ENCODE assay signal across 8 cellular contexts in the genomic region with DNA sequence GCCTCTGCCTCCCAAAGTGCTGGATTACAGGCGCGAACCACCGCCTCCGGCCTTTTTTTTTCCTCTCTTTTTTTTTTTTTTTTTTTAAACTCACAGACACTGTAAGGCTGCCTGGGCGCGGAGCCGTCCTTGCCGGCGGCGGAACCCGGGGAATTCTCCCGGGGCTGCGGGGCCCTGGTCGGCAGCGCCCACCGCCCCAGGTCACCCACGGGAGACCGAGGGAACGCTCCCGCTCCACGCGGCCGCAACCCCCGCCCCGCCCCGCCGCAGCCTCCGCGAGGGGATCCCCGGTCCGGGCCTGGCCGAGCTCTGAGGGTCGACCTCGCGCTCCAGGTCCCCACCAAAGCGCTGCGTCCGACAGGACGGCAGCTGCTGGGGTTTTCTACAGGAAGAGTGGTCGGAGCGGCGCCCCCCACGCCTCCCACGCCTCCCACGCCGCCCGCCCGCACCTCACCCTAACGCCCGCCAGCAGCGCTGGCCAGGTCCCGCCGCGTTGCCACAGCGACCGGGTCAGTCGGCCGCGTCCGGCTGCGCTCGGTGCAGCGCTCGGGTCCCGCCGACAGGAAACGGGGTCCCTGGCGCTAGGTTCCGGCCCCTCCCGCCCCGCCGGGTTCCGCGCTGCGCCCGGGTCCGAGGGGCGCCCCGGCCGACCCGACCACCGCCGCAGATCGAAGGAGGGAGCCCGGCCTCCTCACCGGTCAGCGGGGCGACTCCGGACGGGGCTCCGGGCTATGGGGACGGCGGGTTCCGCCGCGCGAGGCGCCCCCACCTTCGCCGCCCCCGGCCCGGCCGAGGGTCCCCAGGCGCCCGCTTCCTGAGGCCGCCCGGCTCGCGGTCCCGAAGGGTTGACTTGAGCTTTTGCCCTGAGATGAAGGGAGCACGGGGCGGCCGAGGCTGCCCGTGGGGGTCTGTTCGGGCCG. TPM values are rescaled to one million over a fixed set of nuclear protein-coding genes. Genes with fewer than 3 reads are reported as not detected.
DNase-seq lines count a peak whose midpoint lies in the region; ATAC-seq and TF ChIP-seq lines count a peak whose summit lies in the region.

A gene with protein sequence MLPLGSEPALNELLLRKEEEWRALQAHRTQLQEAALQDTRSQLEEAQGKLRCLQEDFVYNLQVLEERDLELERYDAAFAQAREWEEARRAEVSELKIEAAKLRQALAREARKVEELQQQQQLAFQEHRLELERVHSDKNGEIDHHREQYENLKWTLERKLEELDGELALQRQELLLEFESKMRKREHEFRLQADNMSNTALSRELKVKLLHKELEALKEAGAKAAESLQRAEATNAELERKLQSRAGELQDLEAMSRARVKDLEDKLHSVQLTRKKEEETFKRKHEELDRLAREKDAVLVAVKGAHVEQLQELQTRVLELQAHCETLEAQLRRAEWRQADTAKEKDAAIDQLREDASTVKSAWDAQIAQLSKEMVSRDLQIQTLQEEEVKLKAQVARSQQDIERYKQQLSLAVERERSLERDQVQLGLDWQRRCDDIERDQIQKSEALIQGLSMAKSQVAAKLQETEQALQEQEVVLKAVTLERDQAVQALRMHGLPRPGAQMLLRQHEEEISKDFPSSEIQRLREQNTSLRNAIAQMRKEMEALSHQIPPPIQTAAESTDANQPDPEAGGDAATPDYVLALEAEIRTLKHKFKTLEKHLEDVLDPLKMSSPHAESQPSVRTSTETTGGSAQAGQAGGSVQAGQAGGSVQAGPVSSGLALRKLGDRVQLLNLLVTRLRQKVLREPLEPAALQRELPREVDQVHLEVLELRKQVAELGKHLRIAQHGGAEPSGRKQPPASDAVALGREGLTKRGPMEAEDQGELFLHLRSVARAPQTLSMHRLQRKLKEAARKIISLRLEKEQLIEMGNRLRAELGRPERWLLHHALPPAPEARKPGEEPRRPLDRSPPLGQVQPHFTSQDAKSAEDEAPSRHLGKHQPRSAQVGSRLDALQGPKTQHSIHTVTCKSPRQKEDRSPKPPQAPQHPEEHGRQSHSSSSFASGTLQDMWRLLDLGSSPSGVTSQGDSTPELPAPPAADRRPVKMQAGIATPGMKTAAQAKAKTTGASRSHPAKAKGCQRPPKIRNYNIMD (minus strand): TSS at position 512 of the 920 bp plus-strand sequence. CDS start 10,898 bp downstream, outside the sequence.

- intact Hi-C loops in activated CD8-positive, alpha-beta T cell treated with anti-CD3 and anti-CD28 coated beads for 36 hours (cut with micrococcal nuclease), result no loop called here

- H3K4me1 Mint-ChIP-seq in activated CD8-positive, alpha-beta T cell treated with anti-CD3 and anti-CD28 coated beads for 36 hours (ENCODE audit: low read depth), result peaks cover 43% of the 10 kb centered on the region
- H3K4me1 Mint-ChIP-seq in endodermal cell, result peaks cover 5% of the 10 kb centered on the region

- peak within 1 kb of the TSS; percentile 97 for H2BK5ac ChIP-seq in mesenchymal stem cell (ENCODE audit: low read depth, low read length, poor library complexity, severe bottlenecking)

- peak within 1 kb of the TSS; percentile 75 for H3K4me3 Mint-ChIP-seq in activated CD8-positive, alpha-beta T cell treated with anti-CD3 and anti-CD28 coated beads for 36 hours
- peak within 1 kb of the TSS; percentile 59 for H3K4me3 Mint-ChIP-seq in endodermal cell

- no peaks in the 10 kb centered on the region for H3K27me3 ChIP-seq in endodermal cell (ENCODE audit: control insufficient read depth, insufficient read depth, low read length, poor library complexity, severe bottlenecking)
- H3K27me3 ChIP-seq in mesenchymal stem cell (ENCODE audit: control insufficient read depth in 1 of 2, insufficient read depth in 1 of 2, low read length in 2 of 2), result no peaks in the 10 kb centered on the region

- H3K36me3 ChIP-seq in endodermal cell (ENCODE audit: control insufficient read depth, insufficient read depth, low read length), result no peaks in the 10 kb centered on the region
- H3K36me3 ChIP-seq in mesenchymal stem cell (ENCODE audit: control insufficient read depth in 1 of 2, insufficient read depth in 2 of 2, low read depth in 1 of 2, low read length in 2 of 2), result peaks cover 0 to 2% of the 10 kb centered on the region in 2 experiments

- H3K9me3 ChIP-seq in endodermal cell (ENCODE audit: control insufficient read depth, low read length) (no peaks in the 10 kb centered on the region), mesenchymal stem cell (ENCODE audit: control insufficient read depth, low read length) (no peaks in the 10 kb centered on the region)

- peak within 1 kb of the TSS; percentile 66 for H3K9ac ChIP-seq in endodermal cell (ENCODE audit: extremely low read depth, low read length, poor library complexity, severe bottlenecking)
- peak within 1 kb of the TSS; percentile 86 for H3K9ac ChIP-seq in mesenchymal stem cell (ENCODE audit: low read length)

- peak within 1 kb of the TSS; percentile 92 for H2AFZ ChIP-seq in mesenchymal stem cell (ENCODE audit: low read depth, low read length)

- peak within 1 kb of the TSS; percentile 100 for H2BK120ac ChIP-seq in mesenchymal stem cell (ENCODE audit: low read depth, low read length)

- in situ Hi-C loops in GM13976 (cut with MboI; ENCODE audit: low sequenced_read_pairs, unreplicated experiment), result no loop called here

- H3K27ac ChIP-seq in 22Rv1, result peak within 1 kb of the TSS; percentile 74
- H3K27ac ChIP-seq in endodermal cell (ENCODE audit: low read depth, low read length), result no peak within 1 kb of the TSS
- no peak within 1 kb of the TSS for H3K27ac ChIP-seq in mesenchymal stem cell (ENCODE audit: low read length, poor library complexity, severe bottlenecking)

- H3K27ac Mint-ChIP-seq in activated CD8-positive, alpha-beta T cell treated with anti-CD3 and anti-CD28 coated beads for 36 hours, result peak within 1 kb of the TSS; percentile 88
- H3K27ac Mint-ChIP-seq in endodermal cell, result no peak within 1 kb of the TSS

- H3K27me3 Mint-ChIP-seq in activated CD8-positive, alpha-beta T cell treated with anti-CD3 and anti-CD28 coated beads for 36 hours, result no peaks in the 10 kb centered on the region
- H3K27me3 Mint-ChIP-seq in endodermal cell (ENCODE audit: insufficient read depth), result peaks cover 15% of the 10 kb centered on the region

- 1% methylated on average over 23 to 116 of the region's 116 CpGs for WGBS in endodermal cell (ENCODE audit: insufficient coverage in 1 of 2, insufficient read length in 1 of 2), 2 experiments
- whole genome bisulfite sequencing in mesenchymal stem cell, result 1% methylated on average over 83 of the region's 116 CpGs

- H3K4me2 ChIP-seq in mesenchymal stem cell (ENCODE audit: low read length, poor library complexity, severe bottlenecking), result peak within 1 kb of the TSS; percentile 94

- peaks cover 17% of the 10 kb centered on the region for H3K79me1 ChIP-seq in mesenchymal stem cell (replicated peaks; ENCODE audit: low read length, poor library complexity, severe bottlenecking)

- no peaks in the 10 kb centered on the region for H3K9me3 Mint-ChIP-seq in activated CD8-positive, alpha-beta T cell treated with anti-CD3 and anti-CD28 coated beads for 36 hours
- H3K9me3 Mint-ChIP-seq in endodermal cell, result no peaks in the 10 kb centered on the region

- H3K14ac ChIP-seq in mesenchymal stem cell (ENCODE audit: low read length in 2 of 2), result peak within 1 kb of the TSS; percentile 38 to 57

- peaks cover 3% of the 10 kb centered on the region for H3K36me3 Mint-ChIP-seq in activated CD8-positive, alpha-beta T cell treated with anti-CD3 and anti-CD28 coated beads for 36 hours (ENCODE audit: low read depth)
- no peaks in the 10 kb centered on the region for H3K36me3 Mint-ChIP-seq in endodermal cell (ENCODE audit: low read depth)

- H3K18ac ChIP-seq in mesenchymal stem cell (ENCODE audit: low read depth in 1 of 2, low read length in 2 of 2), result peak within 1 kb of the TSS; percentile 93 to 99

- peak; percentile 73 for ATAC-seq in HG02885 (IDR thresholded peaks at IDR 0.05; ENCODE audit: poor library complexity, unreplicated experiment)
- peak; percentile 76 for ATAC-seq in activated CD8-positive, alpha-beta T cell treated with anti-CD3 and anti-CD28 coated beads for 36 hours

- peak within 1 kb of the TSS; percentile 99 for H4K91ac ChIP-seq in mesenchymal stem cell (ENCODE audit: low read length)

- no peak within 1 kb of the TSS for H2AK5ac ChIP-seq in mesenchymal stem cell (ENCODE audit: low read length, severe bottlenecking)

- H2BK15ac ChIP-seq in mesenchymal stem cell (ENCODE audit: low read depth, poor library complexity, severe bottlenecking), result peak within 1 kb of the TSS; percentile 96

- peak; percentile 97 for DNase-seq in GM13976 (ENCODE audit: low spot score)
- peak; percentile 80 for DNase-seq in NCI-H226
- DNase-seq in activated CD8-positive, alpha-beta T cell treated with anti-CD3 and anti-CD28 coated beads for 36 hours, result peak; percentile 76
- peak; percentile 93 for DNase-seq in endodermal cell
- DNase-seq in mesenchymal stem cell, result peak; percentile 83
- peak; percentile 59 for DNase-seq in stimulated activated CD8-positive, alpha-beta memory T cell treated with anti-CD3 and anti-CD28 coated beads, Interleukin-7, amount 100 ng/mL, for 24 hours (ENCODE audit: low read depth)

- POLR2A ChIA-PET in activated CD8-positive, alpha-beta T cell treated with anti-CD3 and anti-CD28 coated beads for 36 hours (lab: Charles Lee), result interaction anchor here (0.6 to 3.2 kb wide), 9 partner anchors 10 to 108 kb away, joined by 3 to 13 read pairs (median 4); partner anchors contain the start of gene SLC16A3

- peak within 1 kb of the TSS; percentile 96 to 98 for H3K4ac ChIP-seq in mesenchymal stem cell (ENCODE audit: low read depth in 1 of 2, low read length in 2 of 2)

- TF ChIP-seq CTCF in 22Rv1 (IDR thresholded peaks at IDR 0.05) (no peak), GM13976 (IDR thresholded peaks at IDR 0.05; ENCODE audit: borderline replicate concordance, control extremely low read depth, extremely low read depth, insufficient read depth, missing control alignments) (no peak), endodermal cell (conservative IDR thresholded peaks at IDR 0.05) (no peak)
- TF ChIP-seq CTCF in activated CD8-positive, alpha-beta T cell treated with anti-CD3 and anti-CD28 coated beads for 36 hours (IDR thresholded peaks at IDR 0.05), result no peak

- H4K8ac ChIP-seq in mesenchymal stem cell (ENCODE audit: low read length), result peak within 1 kb of the TSS; percentile 89

- CTCF ChIA-PET in activated CD8-positive, alpha-beta T cell treated with anti-CD3 and anti-CD28 coated beads for 36 hours (lab: Charles Lee), result interaction anchor here (0.7 to 1.8 kb wide), 4 partner anchors 10 to 26 kb away, joined by 3 to 5 read pairs (median 4); no protein-coding TSS in a partner anchor

- no peaks in the 10 kb centered on the region for H3K4me1 ChIP-seq in endodermal cell (ENCODE audit: control insufficient read depth, insufficient read depth, low read length)
- H3K4me1 ChIP-seq in mesenchymal stem cell (ENCODE audit: control insufficient read depth, insufficient read depth, low read depth, low read length), result peaks cover 41% of the 10 kb centered on the region

- peak within 1 kb of the TSS in 1 of 2 experiments; percentile 77 for H3K23ac ChIP-seq in mesenchymal stem cell (ENCODE audit: low read length in 2 of 2)

- H2BK12ac ChIP-seq in mesenchymal stem cell (ENCODE audit: low read length in 2 of 2), result peak within 1 kb of the TSS; percentile 52 to 92

- H3K4me3 ChIP-seq in endodermal cell (ENCODE audit: low read length) (peak within 1 kb of the TSS; percentile 83), mesenchymal stem cell (ENCODE audit: insufficient read depth in 1 of 2, low read depth in 1 of 2, low read length in 2 of 2) (peak within 1 kb of the TSS; percentile 76 to 82)

RNA-seq across cellular contexts. Expression of the gene that starts here (rescaled TPM):
- 10 to 100 TPM; 56.6 to 64.2 TPM for total RNA-seq in activated CD8-positive, alpha-beta T cell treated with anti-CD3 and anti-CD28 coated beads for 36 hours
- total RNA-seq in endodermal cell, result 10 to 100 TPM; 61.8 to 82.8 TPM
- 25.7 TPM for polyA plus RNA-seq in endodermal cell (2013, experiment 1 of 2)
- 22.9 TPM for polyA plus RNA-seq in endodermal cell (2013, experiment 2 of 2)
- 20.2 TPM for polyA plus RNA-seq in mesenchymal stem cell (2013, experiment 1 of 2)
- polyA plus RNA-seq in mesenchymal stem cell (2013, experiment 2 of 2), result 19.0 TPM
